ENCODE assay signal across 25 cellular contexts in the genomic region with DNA sequence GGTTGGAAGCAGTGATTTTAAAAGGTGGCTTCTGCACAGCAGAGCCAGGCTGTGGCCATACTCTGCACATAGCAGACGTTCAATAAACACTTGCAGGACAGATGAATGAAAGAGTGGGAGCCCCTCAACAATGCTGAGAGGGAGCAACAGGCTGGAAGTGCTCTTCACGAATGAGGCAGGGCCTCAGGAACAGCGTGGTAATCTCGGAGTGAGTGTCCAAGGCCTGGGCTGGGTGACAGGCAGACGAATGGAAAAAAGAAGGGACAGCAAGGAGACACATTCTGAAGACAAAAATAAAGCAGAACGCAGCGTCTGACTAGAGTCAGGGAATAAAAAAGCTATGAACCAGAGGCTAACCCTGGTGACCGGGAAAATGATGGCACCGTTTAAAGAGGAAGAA. TPM values are rescaled to one million over a fixed set of nuclear protein-coding genes. Genes with fewer than 3 reads are reported as not detected.
"Had no signal": no experiment of that assay in that cellular context is flagged by ENCODE, and none has a peak within 500 bp of the region (broad histone marks: within the 10 kb centered on the region; RNA-seq: fewer than 3 reads in every experiment).

No MANE protein-coding gene starts in this region.

- H3K36me3 ChIP-seq: colonic mucosa, gastrocnemius medialis, lower lobe of right lung, neutrophil, pancreas, prostate gland, tibial nerve had no signal

- H3K9me3 ChIP-seq: colonic mucosa, gastrocnemius medialis, lower lobe of right lung, mucosa of descending colon, neutrophil, pancreas, prostate gland, tibial nerve had no signal

- H3K27ac Mint-ChIP-seq: activated naive CD8-positive, alpha-beta T cell; activated T-helper 2 cell treated with anti-CD3 and anti-CD28 coated beads, Interferon-gamma antibody, Interleukin-2, Interleukin-4, amounts not matched to agents 10 μg/mL and 5 μg/mL and 100 μg/mL, durations not matched to agents 14 hours and 24 hours and 36 hours; natural killer cell treated with Interleukin-12 subunit alpha and Interleukin-12 subunit beta and Interleukin-15 and Interleukin-18, amount 100 ng/mL, for 72 hours had no signal

- DNase-seq: activated CD4-positive, alpha-beta T cell treated with anti-CD3 and anti-CD28 coated beads for 48 hours; activated CD4-positive, alpha-beta T cell treated with anti-CD3 and anti-CD28 coated beads, Interleukin-2, amount 50 U/mL, for 48 hours; activated T-cell treated with anti-CD3 and anti-CD28 coated beads, Interleukin-2, amount 50 U/mL, for 48 hours; anterior cingulate cortex; cerebellar nuclear complex; colonic mucosa; effector CD8-positive, alpha-beta T cell; erythroblast; gastrocnemius medialis; glutamatergic neuron; hippocampal formation; lower lobe of right lung; mesendoderm; mucosa of descending colon; pancreas; stimulated activated naive CD4-positive, alpha-beta T cell treated with Interleukin-2 at 50 U/mL for 16 hours had no signal

- H3K4me3 Mint-ChIP-seq: activated naive CD8-positive, alpha-beta T cell; natural killer cell treated with Interleukin-12 subunit alpha and Interleukin-12 subunit beta and Interleukin-15 and Interleukin-18, amount 100 ng/mL, for 72 hours had no signal

- H3K27me3 ChIP-seq: colonic mucosa, pancreas had no signal

- H3K4me3 ChIP-seq: colonic mucosa, gastrocnemius medialis, lower lobe of right lung, mucosa of descending colon, pancreas, prostate gland, tibial nerve had no signal

- ATAC-seq: activated CD4-positive, CD25-positive, alpha-beta regulatory T cell treated with anti-CD3 and anti-CD28 coated beads, Interleukin-2, amount 50 U/mL, for 24 hours; gastrocnemius medialis; mucosa of descending colon; natural killer cell treated with Interleukin-12 subunit alpha and Interleukin-12 subunit beta and Interleukin-15 and Interleukin-18, amount 100 ng/mL, for 72 hours; pancreas had no signal

- H3K27me3 Mint-ChIP-seq: activated naive CD8-positive, alpha-beta T cell had no signal

- H3K9me3 Mint-ChIP-seq: activated T-helper 2 cell treated with anti-CD3 and anti-CD28 coated beads, Interferon-gamma antibody, Interleukin-2, Interleukin-4, amounts not matched to agents 10 μg/mL and 5 μg/mL and 100 μg/mL, durations not matched to agents 14 hours and 24 hours and 36 hours; natural killer cell treated with Interleukin-12 subunit alpha and Interleukin-12 subunit beta and Interleukin-15 and Interleukin-18, amount 100 ng/mL, for 72 hours had no signal

- H3K27ac ChIP-seq: colonic mucosa, gastrocnemius medialis, lower lobe of right lung, neutrophil, pancreas, prostate gland, tibial nerve, VCaP had no signal

- H3K4me1 ChIP-seq: colonic mucosa, gastrocnemius medialis, lower lobe of right lung, pancreas, prostate gland, tibial nerve had no signal

- H3K36me3 Mint-ChIP-seq: activated naive CD8-positive, alpha-beta T cell; natural killer cell treated with Interleukin-12 subunit alpha and Interleukin-12 subunit beta and Interleukin-15 and Interleukin-18, amount 100 ng/mL, for 72 hours had no signal

RNA-seq across cellular contexts. Expression of a gene that starts 11.1 kb away (rescaled TPM):
- total RNA-seq: gastrocnemius medialis, lower lobe of right lung, mucosa of descending colon had no signal

RNA-seq across cellular contexts. Expression of a gene that starts 43.0 kb away (rescaled TPM):
- total RNA-seq: dermis microvascular lymphatic vessel endothelial cell had no signal
